Comparison of ENCODE assay signal across 2 cellular contexts in the genomic region with DNA sequence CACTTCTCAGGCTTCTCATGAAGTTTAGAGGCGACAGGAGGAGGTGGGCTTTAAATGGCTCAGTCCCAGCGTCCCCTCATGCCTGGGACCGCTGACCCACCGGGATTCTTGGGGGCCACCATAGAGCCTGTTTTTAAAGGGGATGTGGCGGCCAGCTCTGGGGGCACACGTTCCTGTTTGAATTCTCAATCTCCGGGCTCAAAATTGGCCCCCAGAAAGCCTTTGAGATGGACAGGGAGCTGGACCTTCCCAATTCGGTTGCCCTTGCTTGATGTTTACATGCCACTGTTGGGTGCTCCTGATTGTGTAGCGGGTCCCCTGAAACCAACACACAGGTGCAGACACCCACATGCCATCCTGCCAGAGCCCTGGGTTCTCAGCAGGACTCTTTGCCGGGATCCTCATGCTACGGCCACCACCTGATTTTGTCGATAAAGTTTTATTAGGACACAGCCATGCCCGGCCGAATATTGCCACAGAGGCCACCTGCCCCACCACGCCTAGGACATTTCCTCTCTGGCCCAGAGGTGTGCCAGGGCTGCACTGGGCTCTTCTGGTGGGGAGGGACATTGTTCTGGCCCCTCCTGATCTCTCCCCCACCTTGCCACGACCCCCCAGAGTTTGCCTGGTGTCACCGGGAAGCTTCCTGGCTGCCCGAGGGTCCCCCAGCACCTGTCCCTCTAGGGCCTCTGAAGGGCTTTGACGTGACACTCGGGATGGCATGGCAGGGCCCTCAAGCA.
TF ChIP-seq lines count a peak whose summit lies in the region.

No MANE protein-coding gene starts in this region.

TF ChIP-seq in SK-N-SH, 30 proteins besides CTCF, POLR2A, EP300 and RAD21 (continued from another document):
- TF ChIP-seq, protein P1, sequence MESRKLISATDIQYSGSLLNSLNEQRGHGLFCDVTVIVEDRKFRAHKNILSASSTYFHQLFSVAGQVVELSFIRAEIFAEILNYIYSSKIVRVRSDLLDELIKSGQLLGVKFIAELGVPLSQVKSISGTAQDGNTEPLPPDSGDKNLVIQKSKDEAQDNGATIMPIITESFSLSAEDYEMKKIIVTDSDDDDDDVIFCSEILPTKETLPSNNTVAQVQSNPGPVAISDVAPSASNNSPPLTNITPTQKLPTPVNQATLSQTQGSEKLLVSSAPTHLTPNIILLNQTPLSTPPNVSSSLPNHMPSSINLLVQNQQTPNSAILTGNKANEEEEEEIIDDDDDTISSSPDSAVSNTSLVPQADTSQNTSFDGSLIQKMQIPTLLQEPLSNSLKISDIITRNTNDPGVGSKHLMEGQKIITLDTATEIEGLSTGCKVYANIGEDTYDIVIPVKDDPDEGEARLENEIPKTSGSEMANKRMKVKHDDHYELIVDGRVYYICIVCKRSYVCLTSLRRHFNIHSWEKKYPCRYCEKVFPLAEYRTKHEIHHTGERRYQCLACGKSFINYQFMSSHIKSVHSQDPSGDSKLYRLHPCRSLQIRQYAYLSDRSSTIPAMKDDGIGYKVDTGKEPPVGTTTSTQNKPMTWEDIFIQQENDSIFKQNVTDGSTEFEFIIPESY (IDR thresholded peaks at IDR 0.05; ENCODE audit: borderline replicate concordance, low read depth), result no peak
- no peak for TF ChIP-seq EZH2phosphoT487 (IDR thresholded peaks at IDR 0.05; ENCODE audit: borderline replicate concordance, low read depth)
- no peak for TF ChIP-seq GATA2 (CRISPR knock-in tag; IDR thresholded peaks at IDR 0.05)
- no peak for TF ChIP-seq RXRA (IDR thresholded peaks at IDR 0.05; ENCODE audit: borderline replicate concordance, low read depth)
- TF ChIP-seq TAF1 (IDR thresholded peaks at IDR 0.05; ENCODE audit: borderline replicate concordance, low read depth, low read length), result no peak

TF ChIP-seq in SK-N-SH treated with all-trans-retinoic acid at 6 μM for 48 hours, 23 proteins besides CTCF, POLR2A, EP300 and RAD21 (continued from another document):
- TF ChIP-seq, protein P2, sequence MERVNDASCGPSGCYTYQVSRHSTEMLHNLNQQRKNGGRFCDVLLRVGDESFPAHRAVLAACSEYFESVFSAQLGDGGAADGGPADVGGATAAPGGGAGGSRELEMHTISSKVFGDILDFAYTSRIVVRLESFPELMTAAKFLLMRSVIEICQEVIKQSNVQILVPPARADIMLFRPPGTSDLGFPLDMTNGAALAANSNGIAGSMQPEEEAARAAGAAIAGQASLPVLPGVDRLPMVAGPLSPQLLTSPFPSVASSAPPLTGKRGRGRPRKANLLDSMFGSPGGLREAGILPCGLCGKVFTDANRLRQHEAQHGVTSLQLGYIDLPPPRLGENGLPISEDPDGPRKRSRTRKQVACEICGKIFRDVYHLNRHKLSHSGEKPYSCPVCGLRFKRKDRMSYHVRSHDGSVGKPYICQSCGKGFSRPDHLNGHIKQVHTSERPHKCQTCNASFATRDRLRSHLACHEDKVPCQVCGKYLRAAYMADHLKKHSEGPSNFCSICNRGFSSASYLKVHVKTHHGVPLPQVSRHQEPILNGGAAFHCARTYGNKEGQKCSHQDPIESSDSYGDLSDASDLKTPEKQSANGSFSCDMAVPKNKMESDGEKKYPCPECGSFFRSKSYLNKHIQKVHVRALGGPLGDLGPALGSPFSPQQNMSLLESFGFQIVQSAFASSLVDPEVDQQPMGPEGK (CRISPR knock-in tag; IDR thresholded peaks at IDR 0.05; ENCODE audit: borderline replicate concordance), result no peak
- TF ChIP-seq CSDC2 (CRISPR knock-in tag; IDR thresholded peaks at IDR 0.05) (no peak), ESRRG (CRISPR knock-in tag; IDR thresholded peaks at IDR 0.05) (no peak)
TF ChIP-seq in SK-N-SH treated with all-trans-retinoic acid at 6 μM for 48 hours: peak in this region for 0.
